In genomic region chr5:132437604-132438275, GRCh38 we compare ENCODE assay signal across 8 cellular contexts. TPM values are rescaled to one million over a fixed set of nuclear protein-coding genes. Genes with fewer than 3 reads are reported as not detected.
A peak's percentile ranks its signal among the peaks of the same experiment; 100 is the strongest.
DNase-seq lines count a peak whose midpoint lies in the region; ATAC-seq, FAIRE-seq and TF ChIP-seq lines count a peak whose summit lies in the region.

No MANE protein-coding gene starts in this region.

- TF ChIP-seq POLR2A in GM15510 (IDR thresholded peaks at IDR 0.05; ENCODE audit: borderline replicate concordance, extremely low read depth, insufficient read length) = peak; percentile 29

- H3K4me3 Mint-ChIP-seq in HFFc6 = peak overlapping the region; percentile 50

- no peak for ATAC-seq in GM18861 (IDR thresholded peaks at IDR 0.05; ENCODE audit: unreplicated experiment)

- H3K4me1 ChIP-seq in small intestine (ENCODE audit: control insufficient read depth in 2 of 2, insufficient read depth in 1 of 2, low read depth in 1 of 2, low read length in 1 of 2) = peaks cover 26 to 49% of the 10 kb centered on the region in 2 donors

- WGBS in small intestine, 3 donors = 35 to 63% (median 55%) methylated on average over 2 to 3 of the region's 3 CpGs

- intact Hi-C loops in cardiac septum (cut with DNase I) = no loop called here

- peaks cover 58% of the 10 kb centered on the region for H3K4me1 Mint-ChIP-seq in HFFc6 (ENCODE audit: low read depth)

- H3K27ac Mint-ChIP-seq in HFFc6 = peak overlapping the region; percentile 93

- TF ChIP-seq CTCF in HFFc6 (IDR thresholded peaks at IDR 0.05) = no peak

- no peak for FAIRE-seq in small intestine (lab: Jason Lieb, UNC)

- peak; percentile 79 for DNase-seq in HFFc6
- DNase-seq in NCI-H226 = peak; percentile 78
- DNase-seq in activated T-helper 1 cell treated with Interleukin-2 at 50 U/mL for 16 hours (ENCODE audit: low read depth) = peak; percentile 38
- DNase-seq in cardiac septum (ENCODE audit: low spot score) = peak; percentile 89
- DNase-seq in small intestine = peak; percentile 63
- no peak for DNase-seq in NCI-H2171 (lab: John Stamatoyannopoulos, UW)

- no peaks in the 10 kb centered on the region; the same call in 1 of the 2 replicates for H3K27me3 Mint-ChIP-seq in HFFc6 (ENCODE audit: insufficient read depth)

- no peaks in the 10 kb centered on the region for H3K36me3 Mint-ChIP-seq in HFFc6 (ENCODE audit: low read depth)

- no peaks in the 10 kb centered on the region for H3K9me3 Mint-ChIP-seq in HFFc6

- H3K9me3 ChIP-seq in small intestine (ENCODE audit: control insufficient read depth, low read depth) = no peaks in the 10 kb centered on the region

- H3K27ac ChIP-seq in small intestine (ENCODE audit: low read depth in 1 of 2, low read length in 1 of 2) = peak overlapping the region; percentile 57 to 92

- H3K36me3 ChIP-seq in small intestine (ENCODE audit: control insufficient read depth in 2 of 2, insufficient read depth in 2 of 2, low read length in 2 of 2) = peaks cover 0 to 3% of the 10 kb centered on the region in 2 donors

- no peak overlapping the region for H3K4me3 ChIP-seq in small intestine (ENCODE audit: low read depth in 1 of 2, low read length in 2 of 2)

- H3K27me3 ChIP-seq in small intestine (ENCODE audit: control insufficient read depth in 2 of 2, insufficient read depth in 2 of 2, low read length in 2 of 2) = no peaks in the 10 kb centered on the region

RNA-seq across cellular contexts. Expression of gene IRF1, which starts 52.8 kb away (rescaled TPM):
- 10 to 100 TPM in 5 of 6 experiments, 1 to 10 TPM in 1; 9.8 to 19.7 (median 17.3) TPM for total RNA-seq in HFFc6 (2021; fragmentation: NEBNext Ultra II Directional; extraction: Animal tissue kit (Norgen Biotek cat#: 25700))
- total RNA-seq in cardiac septum = 19.9 TPM
- polyA plus RNA-seq in small intestine = 10 to 100 TPM; 51.7 to 64.1 (median 54.0) TPM
